ENCODE assay signal across 15 cellular contexts in genomic region chr19:16366056-16366432, GRCh38. TPM values are rescaled to one million over a fixed set of nuclear protein-coding genes. Genes with fewer than 3 reads are reported as not detected.
A peak's percentile ranks its signal among the peaks of the same experiment; 100 is the strongest.
DNase-seq lines count a peak whose midpoint lies in the region; ATAC-seq, FAIRE-seq and TF ChIP-seq lines count a peak whose summit lies in the region.
"Had no signal": no experiment of that assay in that cellular context is flagged by ENCODE, and none has a peak within 500 bp of the region (broad histone marks: within the 10 kb centered on the region; RNA-seq: fewer than 3 reads in every experiment).

No MANE protein-coding gene starts in this region.

- TF ChIP-seq CTCF in psoas muscle (IDR thresholded peaks at IDR 0.05) (no peak), BE2C (IDR thresholded peaks at IDR 0.05; ENCODE audit: low read depth, low read length) (no peak)

- H3K9me3 Mint-ChIP-seq in CD4-positive, CD25-positive, alpha-beta regulatory T cell, result no peaks in the 10 kb centered on the region
- H3K9me3 Mint-ChIP-seq in activated T-helper 2 cell treated with anti-CD3 and anti-CD28 coated beads, Interferon-gamma antibody, Interleukin-2, Interleukin-4, amounts not matched to agents 10 μg/mL and 5 μg/mL and 100 μg/mL, durations not matched to agents 14 hours and 24 hours and 36 hours, result no peaks in the 10 kb centered on the region

- H3K27ac ChIP-seq in CD4-positive, CD25-positive, alpha-beta regulatory T cell (ENCODE audit: insufficient read depth, low read length, poor library complexity, severe bottlenecking), result peak overlapping the region; percentile 93
- peak overlapping the region; percentile 69 for H3K27ac ChIP-seq in psoas muscle
- H3K27ac ChIP-seq in Karpas-422 (ENCODE audit: low read length), result no peak overlapping the region
- H3K27ac ChIP-seq: pancreas, RWPE1 had no signal

- peaks cover 29 to 61% (median 33%) of the 10 kb centered on the region in 4 donors for H3K4me1 Mint-ChIP-seq in CD4-positive, CD25-positive, alpha-beta regulatory T cell
- H3K4me1 Mint-ChIP-seq in activated T-helper 2 cell treated with anti-CD3 and anti-CD28 coated beads, Interferon-gamma antibody, Interleukin-2, Interleukin-4, amounts not matched to agents 10 μg/mL and 5 μg/mL and 100 μg/mL, durations not matched to agents 14 hours and 24 hours and 36 hours (ENCODE audit: low read depth), result peaks cover 46% of the 10 kb centered on the region

- peak; percentile 14 for FAIRE-seq in GM19239 (lab: Jason Lieb, UNC)
- FAIRE-seq: astrocyte, pancreas had no signal

- no peak overlapping the region for H2AFZ ChIP-seq in Karpas-422 (ENCODE audit: low read length)

- H3K4me3 Mint-ChIP-seq in CD4-positive, CD25-positive, alpha-beta regulatory T cell, result no peak overlapping the region
- peak overlapping the region; percentile 64 for H3K4me3 Mint-ChIP-seq in activated T-helper 2 cell treated with anti-CD3 and anti-CD28 coated beads, Interferon-gamma antibody, Interleukin-2, Interleukin-4, amounts not matched to agents 10 μg/mL and 5 μg/mL and 100 μg/mL, durations not matched to agents 14 hours and 24 hours and 36 hours (ENCODE audit: low read depth)

- peak overlapping the region; percentile 82 for H3K4me3 ChIP-seq in CD4-positive, CD25-positive, alpha-beta regulatory T cell (ENCODE audit: low read depth, low read length)
- H3K4me3 ChIP-seq in psoas muscle, result peak overlapping the region; percentile 30
- H3K4me3 ChIP-seq in Karpas-422 (ENCODE audit: low read length), result no peak overlapping the region
- no peak overlapping the region for H3K4me3 ChIP-seq in BE2C (ENCODE audit: low read depth, low read length)
- H3K4me3 ChIP-seq: pancreas had no signal

- no peaks in the 10 kb centered on the region for H3K9me2 ChIP-seq in Karpas-422 (replicated peaks; ENCODE audit: insufficient read depth, low read length)

- no peak for ATAC-seq in CD4-positive, CD25-positive, alpha-beta regulatory T cell (ENCODE audit: low read depth in 2 of 2)
- no peak for ATAC-seq in psoas muscle
- ATAC-seq: pancreas had no signal

- peaks cover 1% of the 10 kb centered on the region for H3K27me3 Mint-ChIP-seq in CD4-positive, CD25-positive, alpha-beta regulatory T cell
- H3K27me3 Mint-ChIP-seq in activated T-helper 2 cell treated with anti-CD3 and anti-CD28 coated beads, Interferon-gamma antibody, Interleukin-2, Interleukin-4, amounts not matched to agents 10 μg/mL and 5 μg/mL and 100 μg/mL, durations not matched to agents 14 hours and 24 hours and 36 hours (ENCODE audit: low read depth), result peaks cover 6% of the 10 kb centered on the region

- H3K9me3 ChIP-seq in CD4-positive, CD25-positive, alpha-beta regulatory T cell (ENCODE audit: control insufficient read depth in 2 of 2, low read length in 2 of 2), result no peaks in the 10 kb centered on the region
- H3K9me3 ChIP-seq in psoas muscle, result no peaks in the 10 kb centered on the region
- no peaks in the 10 kb centered on the region for H3K9me3 ChIP-seq in Karpas-422 (ENCODE audit: low read length)
- no peaks in the 10 kb centered on the region for H3K9me3 ChIP-seq in BE2C
- H3K9me3 ChIP-seq: pancreas had no signal

- no peaks in the 10 kb centered on the region for H3K36me3 Mint-ChIP-seq in CD4-positive, CD25-positive, alpha-beta regulatory T cell
- H3K36me3 Mint-ChIP-seq in activated T-helper 2 cell treated with anti-CD3 and anti-CD28 coated beads, Interferon-gamma antibody, Interleukin-2, Interleukin-4, amounts not matched to agents 10 μg/mL and 5 μg/mL and 100 μg/mL, durations not matched to agents 14 hours and 24 hours and 36 hours (ENCODE audit: low read depth), result peaks cover 24% of the 10 kb centered on the region

- no peak overlapping the region for H3K9ac ChIP-seq in Karpas-422 (ENCODE audit: low read length)

- no peak for DNase-seq in CD4-positive, CD25-positive, alpha-beta regulatory T cell
- DNase-seq in GM19239 (ENCODE audit: insufficient read length, low spot score), result no peak
- no peak for DNase-seq in activated T-helper 2 cell treated with anti-CD3 and anti-CD28 coated beads, Interferon-gamma antibody, Interleukin-2, Interleukin-4, amounts not matched to agents 10 μg/mL and 5 μg/mL and 100 μg/mL, durations not matched to agents 14 hours and 24 hours and 36 hours (ENCODE audit: low spot score)
- DNase-seq in psoas muscle, result peak in 1 of 2 donors; percentile 33
- DNase-seq in Karpas-422, result no peak
- DNase-seq in HuH-7 (ENCODE audit: low spot score), result no peak
- no peak for DNase-seq in BE2C
- no peak for DNase-seq in ureter (ENCODE audit: low spot score)
- DNase-seq: activated CD8-positive, alpha-beta memory T cell treated with anti-CD3 and anti-CD28 coated beads, Interleukin-2, amount 50 U/mL, for 4 hours; dorsolateral prefrontal cortex; NCI-H1694 treated with DMSO at 0.1 percent for 48 hours; NCI-H524 treated with DMSO at 0.1 percent for 48 hours had no signal

- H4K20me1 ChIP-seq in Karpas-422 (ENCODE audit: insufficient read depth, low read depth, low read length), result peaks cover 14% of the 10 kb centered on the region; the same call in 1 of the 2 replicates

- H3K36me3 ChIP-seq in CD4-positive, CD25-positive, alpha-beta regulatory T cell (ENCODE audit: control insufficient read depth, insufficient read depth, low read length), result no peaks in the 10 kb centered on the region
- H3K36me3 ChIP-seq in psoas muscle (ENCODE audit: insufficient read depth in 1 of 2, low read depth in 1 of 2) (peaks cover 0 to 12% of the 10 kb centered on the region in 2 donors), Karpas-422 (ENCODE audit: insufficient read depth, low read length) (peaks cover 7% of the 10 kb centered on the region; the same call in 1 of the 2 replicates), BE2C (no peaks in the 10 kb centered on the region; the same call in 1 of the 2 replicates)
- H3K36me3 ChIP-seq: pancreas had no signal

- WGBS in psoas muscle, 3 donors, result 59 to 76% (median 62%) methylated on average over 9 of the region's 9 CpGs

- no peaks in the 10 kb centered on the region for H3K27me3 ChIP-seq in CD4-positive, CD25-positive, alpha-beta regulatory T cell (ENCODE audit: control insufficient read depth, insufficient read depth, low read length)
- H3K27me3 ChIP-seq in psoas muscle (ENCODE audit: insufficient read depth in 3 of 3, low read length in 2 of 3) (no peaks in the 10 kb centered on the region), Karpas-422 (ENCODE audit: low read length) (no peaks in the 10 kb centered on the region), BE2C (no peaks in the 10 kb centered on the region)
- H3K27me3 ChIP-seq: dorsolateral prefrontal cortex, pancreas had no signal

- no peaks in the 10 kb centered on the region for H3K79me2 ChIP-seq in Karpas-422 (ENCODE audit: low read length)

- peaks cover 98% of the 10 kb centered on the region for H3K4me1 ChIP-seq in CD4-positive, CD25-positive, alpha-beta regulatory T cell (ENCODE audit: control insufficient read depth, insufficient read depth, low read length, poor library complexity, severe bottlenecking)
- H3K4me1 ChIP-seq in psoas muscle (peaks cover 21% of the 10 kb centered on the region), Karpas-422 (ENCODE audit: low read length) (peaks cover 34% of the 10 kb centered on the region), BE2C (no peaks in the 10 kb centered on the region)

- H3K27ac Mint-ChIP-seq in CD4-positive, CD25-positive, alpha-beta regulatory T cell, result no peak overlapping the region
- H3K27ac Mint-ChIP-seq in activated T-helper 2 cell treated with anti-CD3 and anti-CD28 coated beads, Interferon-gamma antibody, Interleukin-2, Interleukin-4, amounts not matched to agents 10 μg/mL and 5 μg/mL and 100 μg/mL, durations not matched to agents 14 hours and 24 hours and 36 hours, result no peak overlapping the region

- no peak overlapping the region for H3K4me2 ChIP-seq in Karpas-422 (ENCODE audit: low read depth, low read length, poor library complexity, severe bottlenecking)

- intact Hi-C loops in activated T-helper 2 cell treated with anti-CD3 and anti-CD28 coated beads, Interferon-gamma antibody, Interleukin-2, Interleukin-4, amounts not matched to agents 10 μg/mL and 5 μg/mL and 100 μg/mL, durations not matched to agents 14 hours and 24 hours and 36 hours (cut with micrococcal nuclease), result loop anchor here (2.0 kb wide), 1 partner anchor 35 kb away; no protein-coding TSS in a partner anchor
- intact Hi-C loops in psoas muscle (cut with DNase I), result no loop called here

RNA-seq across cellular contexts. Expression of gene KLF2, which starts 41.4 kb away (rescaled TPM):
- total RNA-seq in CD4-positive, CD25-positive, alpha-beta regulatory T cell, result 725 TPM
- polyA plus RNA-seq in CD4-positive, CD25-positive, alpha-beta regulatory T cell, result 100 to 1,000 TPM in 2 of 4 donors, 10 to 100 TPM in 2; 95.1 to 139 (median 118) TPM
- 2.4 and 2.7 TPM in 2 replicates for total RNA-seq in activated T-helper 2 cell treated with anti-CD3 and anti-CD28 coated beads, Interferon-gamma antibody, Interleukin-2, Interleukin-4, amounts not matched to agents 10 μg/mL and 5 μg/mL and 100 μg/mL, durations not matched to agents 14 hours and 24 hours and 36 hours
- total RNA-seq in psoas muscle (10 to 100 TPM; 12.7 to 35.4 (median 24.0) TPM), ureter (56.1 TPM)
- 10 to 100 TPM in 1 of 3 donors, 1 to 10 TPM in 2; 3.3 to 24.2 (median 5.3) TPM for polyA plus RNA-seq in psoas muscle
- total RNA-seq in Karpas-422 (2014; rRNA removed; shearing (Covaris generic); ENCODE audit: low replicate concordance), result 0.22 TPM in 1 of 2 replicates, not detected in the other
- 11.1 TPM for polyA plus RNA-seq in BE2C (2012; ENCODE audit: insufficient read depth, insufficient read length, low read depth)

Comparison
In these comparisons a context has a peak if more than half of its experiments do, and no peak if none do; other contexts are left out.
1. H3K4me3 ChIP-seq: peak in CD4-positive, CD25-positive, alpha-beta regulatory T cell (single experiment) and psoas muscle (single experiment); none in Karpas-422 (single experiment) and BE2C (single experiment).
2. RNA of gene KLF2, which starts 41.4 kb away (total RNA-seq): 725 TPM in CD4-positive, CD25-positive, alpha-beta regulatory T cell (single experiment); 56.1 TPM in ureter (single experiment), 12.7 to 35.4 TPM in psoas muscle, 2.4 to 2.7 TPM in activated T-helper 2 cell treated with anti-CD3 and anti-CD28 coated beads, Interferon-gamma antibody, Interleukin-2, Interleukin-4, amounts not matched to agents 10 μg/mL and 5 μg/mL and 100 μg/mL, durations not matched to agents 14 hours and 24 hours and 36 hours and 0.22 TPM in Karpas-422; every median in the first group is over 10 times any median in the second.